ENCODE assay signal across 23 cellular contexts in the genomic region with DNA sequence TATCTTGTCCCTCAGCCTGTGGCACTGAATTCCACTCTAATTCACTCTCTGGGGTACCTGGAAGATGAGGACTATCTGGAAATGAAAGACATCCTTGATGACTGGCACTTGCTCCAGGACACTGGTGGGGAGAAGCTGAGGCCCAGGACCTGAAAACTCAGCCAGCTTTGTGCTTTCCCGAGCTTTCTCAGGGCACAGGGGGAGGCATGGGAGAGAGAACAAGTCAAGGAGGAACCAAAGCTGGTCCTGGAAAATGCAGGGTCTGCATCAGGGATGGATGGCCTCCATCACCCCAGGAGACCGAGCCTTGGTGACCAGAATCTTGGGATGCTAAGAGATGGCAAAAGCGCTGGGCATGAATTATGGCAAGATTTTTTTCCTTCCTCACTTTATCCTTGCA.
DNase-seq lines count a peak whose midpoint lies in the region; ATAC-seq and TF ChIP-seq lines count a peak whose summit lies in the region.
"Had no signal": no experiment of that assay in that cellular context is flagged by ENCODE, and none has a peak within 500 bp of the region (broad histone marks: within the 10 kb centered on the region; RNA-seq: fewer than 3 reads in every experiment).

No MANE protein-coding gene starts in this region.

- H3K27me3 Mint-ChIP-seq in endodermal cell (ENCODE audit: insufficient read depth): peaks cover 17% of the 10 kb centered on the region

- no peak overlapping the region for H3K27ac Mint-ChIP-seq in endodermal cell
- H3K27ac Mint-ChIP-seq: CD14-positive monocyte; CD4-positive, alpha-beta memory T cell; CD4-positive, CD25-positive, alpha-beta regulatory T cell; CD8-positive, alpha-beta memory T cell had no signal

- no peaks in the 10 kb centered on the region for H3K27me3 ChIP-seq in endodermal cell (ENCODE audit: control insufficient read depth, insufficient read depth, low read length, poor library complexity, severe bottlenecking)
- H3K27me3 ChIP-seq: BE2C, BLaER1 had no signal

- ATAC-seq in Right ventricle myocardium superior (ENCODE audit: poor library complexity) (no peak), GM21367 (IDR thresholded peaks at IDR 0.05; ENCODE audit: unreplicated experiment) (no peak)
- ATAC-seq: GM12878 had no signal

- no peaks in the 10 kb centered on the region for H3K9me3 Mint-ChIP-seq in endodermal cell

- no peak overlapping the region for H3K4me3 Mint-ChIP-seq in endodermal cell
- H3K4me3 Mint-ChIP-seq: CD14-positive monocyte; CD4-positive, CD25-positive, alpha-beta regulatory T cell; CD8-positive, alpha-beta memory T cell had no signal

- H3K36me3 Mint-ChIP-seq in endodermal cell (ENCODE audit: low read depth): no peaks in the 10 kb centered on the region
- H3K36me3 Mint-ChIP-seq: CD14-positive monocyte; CD4-positive, alpha-beta memory T cell; CD4-positive, CD25-positive, alpha-beta regulatory T cell; CD8-positive, alpha-beta memory T cell had no signal

- peak overlapping the region; percentile 83 for H3K27ac ChIP-seq in 22Rv1
- H3K27ac ChIP-seq in endodermal cell (ENCODE audit: low read depth, low read length): no peak overlapping the region
- H3K27ac ChIP-seq: BLaER1 had no signal

- no peak overlapping the region for H3K9ac ChIP-seq in endodermal cell (ENCODE audit: extremely low read depth, low read length, poor library complexity, severe bottlenecking)
- H3K9ac ChIP-seq: BLaER1 had no signal

- TF ChIP-seq CTCF in 22Rv1 (IDR thresholded peaks at IDR 0.05) (no peak), endodermal cell (conservative IDR thresholded peaks at IDR 0.05) (no peak)

- H3K4me1 Mint-ChIP-seq in endodermal cell: no peaks in the 10 kb centered on the region
- H3K4me1 Mint-ChIP-seq: CD14-positive monocyte; CD4-positive, alpha-beta memory T cell; CD4-positive, CD25-positive, alpha-beta regulatory T cell; CD8-positive, alpha-beta memory T cell had no signal

- no peaks in the 10 kb centered on the region for H3K9me3 ChIP-seq in endodermal cell (ENCODE audit: control insufficient read depth, low read length)
- H3K9me3 ChIP-seq: BE2C, BLaER1 had no signal

- H3K4me3 ChIP-seq in endodermal cell (ENCODE audit: low read length): no peak overlapping the region
- H3K4me3 ChIP-seq: BLaER1, GM12878 had no signal

- DNase-seq in cardiac septum (ENCODE audit: low spot score): peak; percentile 58
- DNase-seq in Right ventricle myocardium superior: no peak
- peak; percentile 19 for DNase-seq in endodermal cell
- DNase-seq: 8988T; ACHN; BE2C; C1 segment of cervical spinal cord; CD4-positive, alpha-beta memory T cell; CD4-positive, CD25-positive, alpha-beta regulatory T cell; CD8-positive, alpha-beta memory T cell; COR-L47; DMS 273 treated with DMSO at 0.1 percent for 48 hours; DMS153; DMS53; DMS79; DND-41; EL; GDM1 had no signal

- WGBS in endodermal cell (ENCODE audit: insufficient coverage in 1 of 2, insufficient read length in 1 of 2), 2 experiments: 83 to 97% methylated on average over 3 of the region's 3 CpGs

- intact Hi-C loops in cardiac septum (cut with DNase I): no loop called here
- intact Hi-C loops in Right ventricle myocardium superior (cut with DNase I): no loop called here

- no peaks in the 10 kb centered on the region for H3K36me3 ChIP-seq in endodermal cell (ENCODE audit: control insufficient read depth, insufficient read depth, low read length)
- H3K36me3 ChIP-seq: BE2C, BLaER1 had no signal

- no peaks in the 10 kb centered on the region for H3K4me1 ChIP-seq in endodermal cell (ENCODE audit: control insufficient read depth, insufficient read depth, low read length)
- H3K4me1 ChIP-seq: BE2C had no signal
